Comparison of ENCODE assay signal across 2 cellular contexts in genomic region chr4:155650785-155651184, GRCh38. TPM values are rescaled to one million over a fixed set of nuclear protein-coding genes. Genes with fewer than 3 reads are reported as not detected.
"Had no signal": no experiment of that assay in that cellular context is flagged by ENCODE, and none has a peak within 500 bp of the region (broad histone marks: within the 10 kb centered on the region; RNA-seq: fewer than 3 reads in every experiment).

No MANE protein-coding gene starts in this region.

RNA-seq across cellular contexts. Expression of gene GUCY1A1, which starts 15.9 kb away (rescaled TPM):
- total RNA-seq: naive thymus-derived CD8-positive, alpha-beta T cell; osteoblast had no signal
- polyA plus RNA-seq: naive thymus-derived CD8-positive, alpha-beta T cell had no signal
